8 cellular contexts compared by ENCODE assay signal in the genomic region with DNA sequence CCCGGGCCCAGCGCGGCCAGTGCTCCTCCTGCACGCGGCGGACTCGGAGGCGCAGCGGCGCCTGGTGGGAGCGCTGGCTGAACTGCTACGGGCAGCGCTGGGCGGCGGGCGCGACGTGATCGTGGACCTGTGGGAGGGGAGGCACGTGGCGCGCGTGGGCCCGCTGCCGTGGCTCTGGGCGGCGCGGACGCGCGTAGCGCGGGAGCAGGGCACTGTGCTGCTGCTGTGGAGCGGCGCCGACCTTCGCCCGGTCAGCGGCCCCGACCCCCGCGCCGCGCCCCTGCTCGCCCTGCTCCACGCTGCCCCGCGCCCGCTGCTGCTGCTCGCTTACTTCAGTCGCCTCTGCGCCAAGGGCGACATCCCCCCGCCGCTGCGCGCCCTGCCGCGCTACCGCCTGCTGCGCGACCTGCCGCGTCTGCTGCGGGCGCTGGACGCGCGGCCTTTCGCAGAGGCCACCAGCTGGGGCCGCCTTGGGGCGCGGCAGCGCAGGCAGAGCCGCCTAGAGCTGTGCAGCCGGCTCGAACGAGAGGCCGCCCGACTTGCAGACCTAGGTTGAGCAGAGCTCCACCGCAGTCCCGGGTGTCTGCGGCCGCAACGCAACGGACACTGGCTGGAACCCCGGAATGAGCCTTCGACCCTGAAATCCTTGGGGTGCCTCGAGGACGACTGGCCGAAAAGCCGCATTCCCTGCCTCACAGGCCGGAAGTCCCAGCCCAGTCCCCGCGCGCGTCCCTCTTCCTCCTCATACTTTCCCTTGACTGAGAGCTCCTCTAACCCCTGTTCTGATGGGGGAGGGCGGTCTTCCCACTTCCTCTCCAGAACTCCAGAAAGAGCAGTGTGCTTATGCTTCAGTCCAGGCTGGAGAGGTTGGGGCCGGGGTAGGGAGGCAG. TPM values are rescaled to one million over a fixed set of nuclear protein-coding genes. Genes with fewer than 3 reads are reported as not detected.
DNase-seq lines count a peak whose midpoint lies in the region; ATAC-seq and TF ChIP-seq lines count a peak whose summit lies in the region.

No MANE protein-coding gene starts in this region.

- no peaks in the 10 kb centered on the region for H3K9me3 Mint-ChIP-seq in activated naive CD4-positive, alpha-beta T cell treated with anti-CD3 and anti-CD28 coated beads, Interleukin-2, amount 50 U/mL, for 72 hours

- H3K27ac Mint-ChIP-seq in activated naive CD4-positive, alpha-beta T cell treated with anti-CD3 and anti-CD28 coated beads, Interleukin-2, amount 50 U/mL, for 72 hours: no peak overlapping the region

- intact Hi-C loops in Right ventricle myocardium superior (cut with DNase I): no loop called here

- no peaks in the 10 kb centered on the region for H3K36me3 Mint-ChIP-seq in activated naive CD4-positive, alpha-beta T cell treated with anti-CD3 and anti-CD28 coated beads, Interleukin-2, amount 50 U/mL, for 72 hours

- TF ChIP-seq CTCF in AG09309 (IDR thresholded peaks at IDR 0.05; ENCODE audit: control insufficient read depth, insufficient read depth, low read depth, low read length, missing control alignments): peak; percentile 47
- TF ChIP-seq CTCF in omental fat pad (IDR thresholded peaks at IDR 0.05): no peak

- H3K4me3 ChIP-seq in AG09309 (ENCODE audit: control insufficient read depth, low read depth, low read length): peak overlapping the region; percentile 52

- DNase-seq in AG09309 (ENCODE audit: low read depth) (no peak), NCI-H524 (lab: John Stamatoyannopoulos, UW) (peak; percentile 53 to 72), Right ventricle myocardium superior (peak; percentile 86), omental fat pad (ENCODE audit: low spot score) (no peak), middle frontal gyrus (ENCODE audit: extremely low spot score, low spot score) (no peak)
- DNase-seq in activated naive CD4-positive, alpha-beta T cell treated with anti-CD3 and anti-CD28 coated beads, Interleukin-2, amount 50 U/mL, for 72 hours (ENCODE audit: low spot score in 2 of 2): peak in 1 of 2 donors; percentile 37

- ATAC-seq in GM18909 (IDR thresholded peaks at IDR 0.05; ENCODE audit: poor library complexity, unreplicated experiment): peak; percentile 49
- peak; percentile 53 to 61 for ATAC-seq in activated naive CD4-positive, alpha-beta T cell treated with anti-CD3 and anti-CD28 coated beads, Interleukin-2, amount 50 U/mL, for 72 hours
- peak; percentile 63 for ATAC-seq in Right ventricle myocardium superior (ENCODE audit: poor library complexity)
- peak; percentile 39 for ATAC-seq in omental fat pad (ENCODE audit: low FRiP score)
- no peak for ATAC-seq in HG02981 (IDR thresholded peaks at IDR 0.05; ENCODE audit: unreplicated experiment)

RNA-seq across cellular contexts. Expression of a gene that starts 1.4 kb away (rescaled TPM):
- total RNA-seq in activated naive CD4-positive, alpha-beta T cell treated with anti-CD3 and anti-CD28 coated beads, Interleukin-2, amount 50 U/mL, for 72 hours: 1 to 10 TPM in 1 of 2 donors, under 1 TPM in 1; 0.18 to 1.5 TPM
- total RNA-seq in Right ventricle myocardium superior: 33.2 TPM
- 10 to 100 TPM; 53.4 to 97.6 (median 58.2) TPM for total RNA-seq in omental fat pad

RNA-seq across cellular contexts. Expression of a gene that starts 12.8 kb away (rescaled TPM):
- 1 to 10 TPM in 1 of 2 donors, under 1 TPM in 1; 0.61 to 1.4 TPM for total RNA-seq in activated naive CD4-positive, alpha-beta T cell treated with anti-CD3 and anti-CD28 coated beads, Interleukin-2, amount 50 U/mL, for 72 hours
- total RNA-seq in Right ventricle myocardium superior (0.46 TPM), omental fat pad (10 to 100 TPM in 2 of 4 donors, 1 to 10 TPM in 2; 7.7 to 13.8 (median 10.3) TPM)

RNA-seq across cellular contexts. Expression of a gene that starts 18.1 kb away (rescaled TPM):
- total RNA-seq in activated naive CD4-positive, alpha-beta T cell treated with anti-CD3 and anti-CD28 coated beads, Interleukin-2, amount 50 U/mL, for 72 hours: 10 to 100 TPM; 23.8 to 25.0 TPM
- total RNA-seq in Right ventricle myocardium superior (63.9 TPM), omental fat pad (10 to 100 TPM; 26.8 to 52.3 (median 38.4) TPM)

RNA-seq across cellular contexts. Expression of a gene that starts 25.1 kb away (rescaled TPM):
- total RNA-seq in activated naive CD4-positive, alpha-beta T cell treated with anti-CD3 and anti-CD28 coated beads, Interleukin-2, amount 50 U/mL, for 72 hours: 10 to 100 TPM in 1 of 2 donors, 1 to 10 TPM in 1; 7.5 to 34.4 TPM
- total RNA-seq in Right ventricle myocardium superior (18.8 TPM), omental fat pad (10 to 100 TPM; 50.4 to 91.0 (median 75.6) TPM)

RNA-seq across cellular contexts. Expression of a gene that starts 35.4 kb away (rescaled TPM):
- not detected for total RNA-seq in activated naive CD4-positive, alpha-beta T cell treated with anti-CD3 and anti-CD28 coated beads, Interleukin-2, amount 50 U/mL, for 72 hours
- total RNA-seq in Right ventricle myocardium superior (4.0 TPM), omental fat pad (1,000 to 10,000 TPM in 1 of 4 donors, 100 to 1,000 TPM in 3; 318 to 1,481 (median 713) TPM)

Comparison
In these comparisons a context has a peak if more than half of its experiments do, and no peak if none do; other contexts are left out.
1. DNase-seq: peak in NCI-H524 (2 of 2) and Right ventricle myocardium superior (single experiment); none in AG09309 (single experiment), omental fat pad (single experiment) and middle frontal gyrus (single experiment).
2. RNA of a gene that starts 1.4 kb away (total RNA-seq): 53.4 to 97.6 TPM in omental fat pad and 33.2 TPM in Right ventricle myocardium superior (single experiment); 0.18 to 1.5 TPM in activated naive CD4-positive, alpha-beta T cell treated with anti-CD3 and anti-CD28 coated beads, Interleukin-2, amount 50 U/mL, for 72 hours; every median in the first group is over 10 times any median in the second.